Comparison of ENCODE assay signal across 18 cellular contexts in the genomic region with DNA sequence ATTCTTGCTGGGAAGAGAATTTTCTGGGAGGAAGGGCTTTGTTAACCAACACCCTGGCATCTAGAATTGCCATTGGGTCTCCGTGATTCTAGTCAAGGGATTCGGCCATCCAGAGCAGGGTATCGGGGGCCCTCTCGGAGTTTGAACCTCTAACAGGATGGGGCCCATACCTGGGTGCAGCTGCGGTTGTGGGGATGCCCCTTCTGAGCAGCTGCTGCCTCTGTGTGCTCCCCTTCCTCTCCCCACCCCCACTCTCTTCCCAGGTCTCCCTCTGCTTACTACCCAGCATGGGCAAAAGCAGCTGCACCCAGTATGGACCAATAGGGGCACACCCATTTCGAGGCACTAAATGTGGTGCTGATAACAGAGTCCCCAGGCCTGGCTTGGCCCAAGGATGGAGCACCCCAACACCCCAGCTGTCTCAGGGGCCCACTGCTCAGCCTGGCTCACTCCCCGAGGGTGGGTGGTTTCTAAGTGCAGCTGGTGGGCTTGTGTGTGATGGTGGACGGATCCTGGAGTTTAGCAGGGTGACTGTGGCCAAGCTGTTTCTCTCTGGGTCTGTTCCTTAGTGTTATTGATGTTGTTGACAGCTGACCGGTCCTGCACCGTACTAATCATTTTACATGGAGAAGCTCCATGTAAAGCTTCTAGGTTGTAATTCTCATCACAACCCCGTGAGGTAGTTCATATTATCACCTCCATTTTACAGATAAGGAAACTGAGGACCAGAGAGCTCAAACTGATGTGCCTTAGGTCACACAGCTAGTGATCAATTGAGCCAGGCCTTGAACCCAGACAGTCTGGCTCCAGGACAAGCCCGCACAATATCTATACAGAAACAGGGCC. TPM values are rescaled to one million over a fixed set of nuclear protein-coding genes. Genes with fewer than 3 reads are reported as not detected.
DNase-seq lines count a peak whose midpoint lies in the region; ATAC-seq, FAIRE-seq and TF ChIP-seq lines count a peak whose summit lies in the region.
"Had no signal": no experiment of that assay in that cellular context is flagged by ENCODE, and none has a peak within 500 bp of the region (broad histone marks: within the 10 kb centered on the region; RNA-seq: fewer than 3 reads in every experiment).

No MANE protein-coding gene starts in this region.

- H3K27me3 ChIP-seq in esophagus squamous epithelium, result no peaks in the 10 kb centered on the region
- H3K27me3 ChIP-seq: adrenal gland, spleen, uterus had no signal

- TF ChIP-seq CTCF in kidney (IDR thresholded peaks at IDR 0.05; ENCODE audit: borderline replicate concordance, extremely low read depth, insufficient read depth) (no peak), esophagus squamous epithelium (IDR thresholded peaks at IDR 0.05) (no peak)

- H3K27ac Mint-ChIP-seq in activated T-cell treated with anti-CD3 and anti-CD28 coated beads, Interleukin-2, amount 50 U/mL, for 72 hours, result no peak overlapping the region
- no peak overlapping the region for H3K27ac Mint-ChIP-seq in T-helper 17 cell
- peak overlapping the region in 1 of 2 donors; percentile 5 for H3K27ac Mint-ChIP-seq in stimulated activated naive CD8-positive, alpha-beta T cell treated with anti-CD3 and anti-CD28 coated beads, Interleukin-15, amount 100 ng/mL, for 72 hours

- no peaks in the 10 kb centered on the region for H3K36me3 Mint-ChIP-seq in activated T-cell treated with anti-CD3 and anti-CD28 coated beads, Interleukin-2, amount 50 U/mL, for 72 hours (ENCODE audit: insufficient read depth in 2 of 2)
- no peaks in the 10 kb centered on the region for H3K36me3 Mint-ChIP-seq in T-helper 17 cell (ENCODE audit: low read depth)

- TF ChIP-seq POLR2A in esophagus squamous epithelium (IDR thresholded peaks at IDR 0.05), result no peak

- H3K4me1 ChIP-seq in kidney (ENCODE audit: control insufficient read depth in 1 of 2, insufficient read depth in 1 of 2, low read depth in 1 of 2, low read length in 2 of 2) (peaks cover 4 to 7% of the 10 kb centered on the region in 2 donors), esophagus squamous epithelium (peaks cover 4 to 66% (median 29%) of the 10 kb centered on the region in 3 donors)
- H3K4me1 ChIP-seq: adrenal gland had no signal

- peak overlapping the region in 1 of 2 donors; percentile 37 for H3K4me3 Mint-ChIP-seq in activated T-cell treated with anti-CD3 and anti-CD28 coated beads, Interleukin-2, amount 50 U/mL, for 72 hours
- H3K4me3 Mint-ChIP-seq in T-helper 17 cell, result peak overlapping the region; percentile 31
- H3K4me3 Mint-ChIP-seq in stimulated activated naive CD8-positive, alpha-beta T cell treated with anti-CD3 and anti-CD28 coated beads, Interleukin-15, amount 100 ng/mL, for 72 hours, result peak overlapping the region in 1 of 2 donors; percentile 27

- H3K9me3 ChIP-seq in T-helper 17 cell (ENCODE audit: control insufficient read depth, low read length, poor library complexity, severe bottlenecking) (no peaks in the 10 kb centered on the region), kidney (ENCODE audit: control insufficient read depth in 1 of 2, low read length in 2 of 2) (no peaks in the 10 kb centered on the region), esophagus squamous epithelium (no peaks in the 10 kb centered on the region)
- H3K9me3 ChIP-seq: adrenal gland, spleen, uterus had no signal

- H3K27ac ChIP-seq in kidney (ENCODE audit: low read depth in 2 of 2, low read length in 2 of 2) (no peak overlapping the region), esophagus squamous epithelium (no peak overlapping the region)
- H3K27ac ChIP-seq: adrenal gland, uterus had no signal

- H3K4me3 ChIP-seq in kidney (ENCODE audit: low read length in 2 of 2), result no peak overlapping the region
- H3K4me3 ChIP-seq in esophagus squamous epithelium, result no peak overlapping the region
- H3K4me3 ChIP-seq: adrenal gland, spleen, uterus had no signal

- H3K36me3 ChIP-seq in kidney (ENCODE audit: control insufficient read depth in 1 of 2, insufficient read depth in 2 of 2, low read length in 2 of 2), result no peaks in the 10 kb centered on the region
- no peaks in the 10 kb centered on the region for H3K36me3 ChIP-seq in esophagus squamous epithelium
- H3K36me3 ChIP-seq: adrenal gland, spleen, uterus had no signal

- WGBS in esophagus squamous epithelium, 2 donors, result 82 to 90% methylated on average over 6 to 12 of the region's 12 CpGs

- no peak for FAIRE-seq in kidney (lab: Jason Lieb, UNC)
- FAIRE-seq: endometrium, GM12892 had no signal

- no peak overlapping the region for H3K9ac ChIP-seq in kidney (ENCODE audit: low read length in 2 of 2)

- no peaks in the 10 kb centered on the region for H3K9me3 Mint-ChIP-seq in activated T-cell treated with anti-CD3 and anti-CD28 coated beads, Interleukin-2, amount 50 U/mL, for 72 hours
- H3K9me3 Mint-ChIP-seq in stimulated activated naive CD8-positive, alpha-beta T cell treated with anti-CD3 and anti-CD28 coated beads, Interleukin-15, amount 100 ng/mL, for 72 hours, result no peaks in the 10 kb centered on the region

- H3K27me3 Mint-ChIP-seq in activated T-cell treated with anti-CD3 and anti-CD28 coated beads, Interleukin-2, amount 50 U/mL, for 72 hours (ENCODE audit: low read depth), result no peaks in the 10 kb centered on the region
- H3K27me3 Mint-ChIP-seq in T-helper 17 cell, result peaks cover 7% of the 10 kb centered on the region
- no peaks in the 10 kb centered on the region for H3K27me3 Mint-ChIP-seq in stimulated activated naive CD8-positive, alpha-beta T cell treated with anti-CD3 and anti-CD28 coated beads, Interleukin-15, amount 100 ng/mL, for 72 hours

- ATAC-seq in activated T-cell treated with anti-CD3 and anti-CD28 coated beads, Interleukin-2, amount 50 U/mL, for 72 hours (replicated peaks in 1 of 2), result peak; percentile 62 to 67
- ATAC-seq in T-helper 17 cell, result peak; percentile 85
- peak; percentile 88 for ATAC-seq in stimulated activated naive CD8-positive, alpha-beta T cell treated with anti-CD3 and anti-CD28 coated beads, Interleukin-15, amount 100 ng/mL, for 72 hours

- H3K4me1 Mint-ChIP-seq in activated T-cell treated with anti-CD3 and anti-CD28 coated beads, Interleukin-2, amount 50 U/mL, for 72 hours (ENCODE audit: low read depth), result peaks cover 23% of the 10 kb centered on the region
- H3K4me1 Mint-ChIP-seq in T-helper 17 cell, result peaks cover 20% of the 10 kb centered on the region
- H3K4me1 Mint-ChIP-seq in stimulated activated naive CD8-positive, alpha-beta T cell treated with anti-CD3 and anti-CD28 coated beads, Interleukin-15, amount 100 ng/mL, for 72 hours, result peaks cover 47% of the 10 kb centered on the region

- intact Hi-C loops in kidney (cut with DNase I) (no loop called here), esophagus squamous epithelium (cut with DNase I) (no loop called here)

- DNase-seq in activated T-cell treated with anti-CD3 and anti-CD28 coated beads, Interleukin-2, amount 50 U/mL, for 72 hours, result peak; percentile 29 to 40
- no peak for DNase-seq in activated T-cell treated with anti-CD3 and anti-CD28 coated beads, Interleukin-2, amount 50 U/mL, for 1 hour
- DNase-seq in T-helper 17 cell (no peak), kidney (peak; percentile 23), 8988T (no peak), HCEC 1CT (no peak), esophagus squamous epithelium (lab: John Stamatoyannopoulos, UW) (no peak)
- DNase-seq in stimulated activated naive CD8-positive, alpha-beta T cell treated with anti-CD3 and anti-CD28 coated beads, Interleukin-15, amount 100 ng/mL, for 72 hours, result peak in 1 of 2 donors; percentile 40
- DNase-seq: central memory CD4-positive, alpha-beta T cell; KG1; NCI-H1105; NCI-H774; spleen; stimulated activated naive CD4-positive, alpha-beta T cell; uterus had no signal

RNA-seq across cellular contexts. Expression of a gene that starts 13.2 kb away (rescaled TPM):
- total RNA-seq in activated T-cell treated with anti-CD3 and anti-CD28 coated beads, Interleukin-2, amount 50 U/mL, for 72 hours, result 10 to 100 TPM; 16.8 to 19.5 TPM
- 10 to 100 TPM; 16.1 to 16.7 TPM for total RNA-seq in T-helper 17 cell
- 39.9 TPM for total RNA-seq in kidney
- 14.0 TPM for polyA plus RNA-seq in kidney (ENCODE audit: insufficient read depth, low read depth, low replicate concordance)
- 10 to 100 TPM; 19.4 to 46.8 (median 35.0) TPM for total RNA-seq in esophagus squamous epithelium

RNA-seq across cellular contexts. Expression of a gene that starts 53.4 kb away (rescaled TPM):
- total RNA-seq in activated T-cell treated with anti-CD3 and anti-CD28 coated beads, Interleukin-2, amount 50 U/mL, for 72 hours, result 10 to 100 TPM; 14.1 to 14.6 TPM
- total RNA-seq in T-helper 17 cell, result 10 to 100 TPM; 19.2 to 20.8 TPM
- total RNA-seq in kidney, result 14.2 TPM
- polyA plus RNA-seq in kidney (ENCODE audit: insufficient read depth, low read depth, low replicate concordance), result 12.3 TPM
- total RNA-seq in esophagus squamous epithelium, result 10 to 100 TPM; 12.4 to 19.6 (median 14.3) TPM

RNA-seq across cellular contexts. Expression of a gene that starts 59.7 kb away (rescaled TPM):
- 10 to 100 TPM; 53.3 to 57.7 TPM for total RNA-seq in activated T-cell treated with anti-CD3 and anti-CD28 coated beads, Interleukin-2, amount 50 U/mL, for 72 hours
- total RNA-seq in T-helper 17 cell, result 10 to 100 TPM; 29.3 to 33.0 TPM
- total RNA-seq in kidney, result 57.1 TPM
- polyA plus RNA-seq in kidney (ENCODE audit: insufficient read depth, low read depth, low replicate concordance), result 69.1 TPM
- 10 to 100 TPM; 29.5 to 63.5 (median 48.2) TPM for total RNA-seq in esophagus squamous epithelium

Comparison
In these comparisons a context has a peak if more than half of its experiments do, and no peak if none do; other contexts are left out.
1. DNase-seq: peak in activated T-cell treated with anti-CD3 and anti-CD28 coated beads, Interleukin-2, amount 50 U/mL, for 72 hours (2 of 2) and kidney (single experiment); none in activated T-cell treated with anti-CD3 and anti-CD28 coated beads, Interleukin-2, amount 50 U/mL, for 1 hour (single experiment), T-helper 17 cell (0 of 3), 8988T (single experiment), HCEC 1CT (single experiment) and esophagus squamous epithelium (single experiment).
2. Peak in every context shown above with its lines, with median percentiles within 50 percentile points of each other: ATAC-seq.